Comparison of ENCODE assay signal across 9 cellular contexts in the genomic region with DNA sequence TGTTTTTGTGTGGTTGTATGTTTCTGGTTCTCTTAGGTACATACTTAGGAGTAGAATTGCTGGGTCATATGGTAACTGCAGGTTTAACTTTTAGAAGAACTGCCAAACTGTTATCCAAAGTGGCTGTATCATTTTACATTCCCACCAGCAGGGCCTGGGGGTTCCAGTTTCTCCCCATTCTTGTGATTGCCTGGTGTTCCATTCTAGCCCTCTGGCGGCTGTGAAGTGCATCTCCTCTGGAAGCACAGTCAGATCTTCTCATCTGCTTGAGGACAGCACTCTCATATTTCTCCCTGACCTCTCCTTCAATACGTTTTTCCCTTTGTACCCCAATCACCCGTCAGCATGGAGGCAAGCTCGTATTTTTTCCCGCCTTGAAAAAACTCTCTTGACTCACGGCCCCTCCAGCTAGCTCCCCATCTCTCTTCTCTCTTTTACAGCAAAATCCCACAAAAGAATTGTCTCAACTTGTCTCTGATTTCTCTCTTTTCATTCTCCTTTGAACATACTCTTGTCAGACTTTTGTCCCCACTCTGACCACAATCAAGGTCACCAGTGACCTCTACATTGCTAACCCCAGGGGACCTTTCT. TPM values are rescaled to one million over a fixed set of nuclear protein-coding genes. Genes with fewer than 3 reads are reported as not detected.
A peak's percentile ranks its signal among the peaks of the same experiment; 100 is the strongest.
DNase-seq lines count a peak whose midpoint lies in the region; ATAC-seq, FAIRE-seq and TF ChIP-seq lines count a peak whose summit lies in the region.
"Had no signal": no experiment of that assay in that cellular context is flagged by ENCODE, and none has a peak within 500 bp of the region (broad histone marks: within the 10 kb centered on the region; RNA-seq: fewer than 3 reads in every experiment).

No MANE protein-coding gene starts in this region.

- peaks cover 5% of the 10 kb centered on the region for H3K4me1 Mint-ChIP-seq in CD14-positive monocyte
- peaks cover 26% of the 10 kb centered on the region for H3K4me1 Mint-ChIP-seq in WTC11

- no peak for DNase-seq in CD14-positive monocyte (ENCODE audit: low spot score)
- DNase-seq in HT1080 (ENCODE audit: low read depth), result peak; percentile 53
- peak; percentile 53 for DNase-seq in WTC11 (ENCODE audit: low spot score)
- DNase-seq in keratinocyte (ENCODE audit: low read depth, low spot score), result no peak
- no peak for DNase-seq in nucleus accumbens (lab: John Stamatoyannopoulos, UW)
- no peak for DNase-seq in stimulated activated CD4-positive, alpha-beta T cell treated with anti-CD3 and anti-CD28 coated beads, Interleukin-4, amount 100 ng/mL, for 1 hour

- H3K4me3 Mint-ChIP-seq in CD14-positive monocyte (no peak overlapping the region), WTC11 (no peak overlapping the region)
- H3K4me3 Mint-ChIP-seq: IgD-negative memory B cell had no signal

- no peak for FAIRE-seq in keratinocyte (lab: Jason Lieb, UNC)

- no peak overlapping the region for H2AFZ ChIP-seq in keratinocyte (ENCODE audit: control insufficient read depth, low read length)

- intact Hi-C loops in CD14-positive monocyte (cut with micrococcal nuclease), result loop anchor here (5.0 to 10.0 kb wide), 3 partner anchors 145 to 248 kb away; partner anchors contain the start of gene NECTIN1 (in 2 of the 2)

- peaks cover 3% of the 10 kb centered on the region for H3K4me1 ChIP-seq in keratinocyte (ENCODE audit: control insufficient read depth, extremely low read depth, insufficient read depth, low read length)

- H4K20me1 ChIP-seq in keratinocyte (ENCODE audit: control insufficient read depth, extremely low read depth, insufficient read depth, low read length), result no peaks in the 10 kb centered on the region

- peaks cover 13% of the 10 kb centered on the region for H3K27me3 ChIP-seq in keratinocyte (ENCODE audit: control insufficient read depth, extremely low read depth, insufficient read depth, low read length)

- H3K36me3 Mint-ChIP-seq in CD14-positive monocyte (no peaks in the 10 kb centered on the region), WTC11 (no peaks in the 10 kb centered on the region)
- H3K36me3 Mint-ChIP-seq: IgD-negative memory B cell had no signal

- no peak overlapping the region for H3K4me2 ChIP-seq in keratinocyte (ENCODE audit: control insufficient read depth, extremely low read depth, insufficient read depth, low read depth, low read length)

- H3K4me3 ChIP-seq in keratinocyte (ENCODE audit: control insufficient read depth in 2 of 3, extremely low read depth in 1 of 3, insufficient read depth in 2 of 3, low read depth in 1 of 3, low read length in 3 of 3), result no peak overlapping the region

- peaks cover 8 to 17% (median 10%) of the 10 kb centered on the region in 3 donors for H3K27me3 Mint-ChIP-seq in CD14-positive monocyte (ENCODE audit: low read depth in 3 of 3)
- H3K27me3 Mint-ChIP-seq in WTC11 (ENCODE audit: low read depth), result peaks cover 17% of the 10 kb centered on the region

- H3K36me3 ChIP-seq in keratinocyte (ENCODE audit: control insufficient read depth in 2 of 2, extremely low read depth in 1 of 2, insufficient read depth in 2 of 2, low read length in 2 of 2), result no peaks in the 10 kb centered on the region

- no peak overlapping the region for H3K27ac ChIP-seq in keratinocyte (ENCODE audit: control insufficient read depth, insufficient read depth, low read length)

- no peaks in the 10 kb centered on the region for H3K9me3 ChIP-seq in keratinocyte (ENCODE audit: control insufficient read depth, low read depth, low read length)

- CTCF ChIA-PET in WTC11 (lab: Charles Lee), result interaction anchor here (1.0 to 2.5 kb wide), 12 partner anchors 12 to 184 kb away, joined by 3 to 9 read pairs (median 5); partner anchors contain the start of gene USP2

- no peak overlapping the region for H3K9ac ChIP-seq in keratinocyte (ENCODE audit: control insufficient read depth, extremely low read depth, insufficient read depth, low read length)

- H3K79me2 ChIP-seq in keratinocyte (ENCODE audit: control insufficient read depth, insufficient read depth, low read length), result no peaks in the 10 kb centered on the region

- H3K9me1 ChIP-seq in keratinocyte (ENCODE audit: control insufficient read depth, extremely low read depth, insufficient read depth, low read length), result no peaks in the 10 kb centered on the region

- POLR2A ChIA-PET in WTC11 (lab: Charles Lee), result no interaction called here

- H3K27ac Mint-ChIP-seq in CD14-positive monocyte (no peak overlapping the region), WTC11 (no peak overlapping the region)

- H3K9me3 Mint-ChIP-seq in CD14-positive monocyte (no peaks in the 10 kb centered on the region), WTC11 (peaks cover 9% of the 10 kb centered on the region)

- peak; percentile 48 for TF ChIP-seq CTCF in CD14-positive monocyte (IDR thresholded peaks at IDR 0.05)
- TF ChIP-seq CTCF in WTC11 (IDR thresholded peaks at IDR 0.05), result peak; percentile 58; the same call in 1 of the 2 replicates
- peak; percentile 31 to 52 (median 32) for TF ChIP-seq CTCF in keratinocyte (optimal IDR thresholded peaks at IDR 0.05 in 1 of 3, IDR thresholded peaks at IDR 0.05 in 1 of 3, conservative IDR thresholded peaks at IDR 0.05 in 1 of 3; ENCODE audit: extremely low read depth in 1 of 3, insufficient read depth in 2 of 3, low read length in 3 of 3)

- peak; percentile 38 for ATAC-seq in WTC11
- ATAC-seq in GM18909 (IDR thresholded peaks at IDR 0.05; ENCODE audit: poor library complexity, unreplicated experiment), result no peak
- ATAC-seq in HG02870 (IDR thresholded peaks at IDR 0.05; ENCODE audit: unreplicated experiment), result no peak

- dilution Hi-C loops in keratinocyte (cut with MboI; ENCODE audit: extremely low pct_ligation_motif_present, low sequenced_read_pairs), result no loop called here

TF ChIP-seq in WTC11, 78 proteins besides CTCF, POLR2A, EP300 and RAD21:
- TF ChIP-seq GTF2I (CRISPR knock-in tag; conservative IDR thresholded peaks at IDR 0.05) (0 out of 2 replicates have a peak, but pooled peaks have one; percentile 33), ZBTB21 (CRISPR knock-in tag; IDR thresholded peaks at IDR 0.05; ENCODE audit: borderline replicate concordance) (no peak)

RNA-seq across cellular contexts. Expression of gene THY1, which starts 56.8 kb away (rescaled TPM):
- not detected for polyA plus RNA-seq in CD14-positive monocyte
- total RNA-seq in HT1080 (2014; rRNA removed; shearing (Covaris generic)), result 0.20 TPM in 1 of 2 replicates, not detected in the other
- polyA plus RNA-seq in HT1080 (2015; cell fraction: cytosol; rRNA removed), result not detected in 2 replicates
- polyA plus RNA-seq in HT1080 (2015; cell fraction: nucleus; rRNA removed), result not detected in 2 replicates
- 325 to 376 TPM (median 365 TPM) in 3 replicates for total RNA-seq in WTC11 (2021)
- polyA plus RNA-seq in keratinocyte, result 2.4 to 5.7 TPM (median 5.0 TPM) in 3 replicates
- polyA plus RNA-seq in keratinocyte (2011; ENCODE audit: low read depth), result not detected
- polyA plus RNA-seq in keratinocyte (2011; cell fraction: cytosol; rRNA removed), result 2.4 and 2.5 TPM in 2 replicates
- polyA plus RNA-seq in keratinocyte (2011; cell fraction: nucleus; rRNA removed), result 1.4 and 2.0 TPM in 2 replicates
- 0.34 and 3.4 TPM in 2 replicates for polyA plus RNA-seq in keratinocyte (2012; ENCODE audit: low replicate concordance)
- polyA minus RNA-seq in keratinocyte, result 6.5 to 8.6 TPM (median 8.2 TPM) in 3 replicates
- polyA minus RNA-seq in keratinocyte (2011; cell fraction: cytosol; rRNA and poly(A)+ RNA removed), result not detected
- polyA minus RNA-seq in keratinocyte (2011; cell fraction: nucleus; rRNA and poly(A)+ RNA removed), result 0.95 and 2.2 TPM in 2 replicates
- polyA plus RNA-seq: IgD-negative memory B cell had no signal

Comparison
In these comparisons a context has a peak if more than half of its experiments do, and no peak if none do; other contexts are left out.
1. DNase-seq: peak in HT1080 (single experiment) and WTC11 (single experiment); none in CD14-positive monocyte (single experiment), keratinocyte (single experiment), nucleus accumbens (0 of 56) and stimulated activated CD4-positive, alpha-beta T cell treated with anti-CD3 and anti-CD28 coated beads, Interleukin-4, amount 100 ng/mL, for 1 hour (single experiment).
2. RNA of gene THY1, which starts 56.8 kb away (total RNA-seq): 325 to 376 TPM in WTC11; 0.20 TPM in HT1080; every median in the first group is over 100 times any median in the second.
3. Peak in every context shown above with its lines, with median percentiles within 50 percentile points of each other: CTCF ChIP-seq.